8 cellular contexts compared by ENCODE assay signal in the genomic region with DNA sequence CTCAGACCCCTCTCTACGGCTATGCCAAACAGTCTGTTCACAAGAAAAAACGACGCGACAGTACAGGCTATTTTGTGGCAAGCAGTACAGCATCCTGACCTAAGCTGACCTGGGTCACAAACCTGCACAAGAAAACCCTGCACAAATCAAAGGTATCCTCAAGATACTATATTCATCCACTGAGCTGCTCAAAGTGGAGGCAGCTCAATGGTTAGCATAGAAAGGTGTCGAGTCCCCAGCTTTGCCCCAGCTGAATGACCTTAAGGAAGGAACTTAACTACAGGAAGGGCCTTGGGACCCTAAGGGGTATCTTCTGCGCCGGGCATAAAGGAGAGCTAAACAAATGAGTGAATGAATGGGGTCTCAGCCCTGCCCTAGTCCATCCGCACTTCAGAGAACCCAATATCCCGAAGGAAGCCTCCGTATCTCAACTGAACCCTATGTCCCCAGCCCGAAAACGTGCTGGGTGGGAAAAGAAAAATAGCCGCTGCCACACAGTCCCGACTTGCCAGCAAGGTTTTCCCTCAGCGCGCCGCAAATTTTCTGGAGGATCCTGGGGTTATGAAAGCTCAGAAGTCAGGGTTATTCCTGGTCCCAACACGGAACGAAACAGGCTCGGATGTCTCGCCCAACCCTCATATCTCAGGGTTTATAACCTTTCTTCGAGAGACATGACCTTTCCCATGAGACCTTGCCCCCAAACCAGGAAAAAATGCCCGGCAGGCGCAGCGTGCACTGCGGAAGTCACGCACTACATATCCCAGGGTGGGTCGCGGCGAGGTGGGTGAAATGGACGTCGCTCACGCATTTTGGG. TPM values are rescaled to one million over a fixed set of nuclear protein-coding genes. Genes with fewer than 3 reads are reported as not detected.
DNase-seq lines count a peak whose midpoint lies in the region; ATAC-seq and TF ChIP-seq lines count a peak whose summit lies in the region.

A gene with protein sequence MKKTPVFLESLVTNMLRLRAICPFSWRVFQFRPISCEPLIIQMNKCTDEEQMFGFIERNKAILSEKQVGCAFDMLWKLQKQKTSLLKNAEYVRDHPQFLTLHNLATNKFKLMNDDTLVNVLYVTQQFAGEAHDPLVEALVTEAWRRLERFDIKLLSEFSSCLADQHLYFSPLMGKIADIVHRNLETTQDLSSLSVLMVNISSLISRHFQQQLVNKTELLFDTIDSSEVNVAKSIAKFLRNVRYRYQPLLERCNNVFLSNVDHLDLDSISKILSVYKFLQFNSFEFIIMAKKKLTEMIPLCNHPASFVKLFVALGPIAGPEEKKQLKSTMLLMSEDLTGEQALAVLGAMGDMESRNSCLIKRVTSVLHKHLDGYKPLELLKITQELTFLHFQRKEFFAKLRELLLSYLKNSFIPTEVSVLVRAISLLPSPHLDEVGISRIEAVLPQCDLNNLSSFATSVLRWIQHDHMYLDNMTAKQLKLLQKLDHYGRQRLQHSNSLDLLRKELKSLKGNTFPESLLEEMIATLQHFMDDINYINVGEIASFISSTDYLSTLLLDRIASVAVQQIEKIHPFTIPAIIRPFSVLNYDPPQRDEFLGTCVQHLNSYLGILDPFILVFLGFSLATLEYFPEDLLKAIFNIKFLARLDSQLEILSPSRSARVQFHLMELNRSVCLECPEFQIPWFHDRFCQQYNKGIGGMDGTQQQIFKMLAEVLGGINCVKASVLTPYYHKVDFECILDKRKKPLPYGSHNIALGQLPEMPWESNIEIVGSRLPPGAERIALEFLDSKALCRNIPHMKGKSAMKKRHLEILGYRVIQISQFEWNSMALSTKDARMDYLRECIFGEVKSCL (minus strand): TSS at position 706 of the 814 bp plus-strand sequence. CDS start 1,836 bp downstream, outside the sequence.

- ATAC-seq in omental fat pad (ENCODE audit: low FRiP score): peak; percentile 98

- H3K4me1 ChIP-seq in SK-N-SH (ENCODE audit: control insufficient read depth in 1 of 2, insufficient read depth in 2 of 2, low read depth in 1 of 2, low read length in 1 of 2): peaks cover 0 to 2% of the 10 kb centered on the region in 2 experiments; a peak in 1 of 4 replicates
- H3K4me1 ChIP-seq in testis: no peaks in the 10 kb centered on the region

- H3K9me2 ChIP-seq in SK-N-SH: no peaks in the 10 kb centered on the region

- no peak for TF ChIP-seq EP300 in SK-N-SH (IDR thresholded peaks at IDR 0.05; ENCODE audit: borderline replicate concordance in 1 of 2, low read depth in 1 of 2, low read length in 1 of 2)

- 1% methylated on average over 33 of the region's 33 CpGs for WGBS in SK-N-SH (ENCODE audit: low lambda C conversion rate)
- WGBS in testis, 2 donors: 1% methylated on average over 33 of the region's 33 CpGs

- H3K27me3 ChIP-seq in SK-N-SH (ENCODE audit: insufficient read depth): no peaks in the 10 kb centered on the region
- no peaks in the 10 kb centered on the region for H3K27me3 ChIP-seq in testis

- peak within 1 kb of the TSS; percentile 91 for H3K4me2 ChIP-seq in SK-N-SH

- H3K36me3 ChIP-seq in SK-N-SH (replicated peaks in 1 of 2; ENCODE audit: control insufficient read depth in 1 of 2, insufficient read depth in 2 of 2, low read length in 1 of 2) (peaks cover 0 to 4% of the 10 kb centered on the region in 2 experiments), testis (ENCODE audit: low read depth, missing control alignments) (no peaks in the 10 kb centered on the region)

- TF ChIP-seq RAD21 in SK-N-SH (IDR thresholded peaks at IDR 0.05; ENCODE audit: low read length): no peak

- POLR2A ChIA-PET in SK-N-SH (lab: Yijun Ruan, JAX): interaction anchor here (1.0 kb wide), 1 partner anchor 11 kb away, joined by 4 read pairs; a partner anchor contains a TSS

- intact Hi-C loops in testis (cut with DNase I; ENCODE audit: low total_unique reads): no loop called here

- H3K4me3 ChIP-seq in HFF-Myc (replicated peaks; ENCODE audit: low read depth, low read length) (peak within 1 kb of the TSS; percentile 80), SK-N-SH (ENCODE audit: low read depth in 2 of 2, low read length in 1 of 2) (peak within 1 kb of the TSS; percentile 86 to 87), testis (peak within 1 kb of the TSS; percentile 62 to 66)

- H4K20me1 ChIP-seq in SK-N-SH (ENCODE audit: insufficient read depth): no peaks in the 10 kb centered on the region

- peak within 1 kb of the TSS; percentile 68 for H3K9ac ChIP-seq in SK-N-SH

- peak within 1 kb of the TSS; percentile 90 for H2AFZ ChIP-seq in SK-N-SH (ENCODE audit: low read depth)

- CTCF ChIA-PET in SK-N-SH (lab: Yijun Ruan, JAX): interaction anchor here (1.0 kb wide), 1 partner anchor 194 kb away, joined by 3 read pairs; no protein-coding TSS in a partner anchor

- peaks cover 4% of the 10 kb centered on the region for H3F3A ChIP-seq in SK-N-SH (replicated peaks; ENCODE audit: insufficient read depth)

- peak; percentile 59 for DNase-seq in GM04503 (ENCODE audit: low read depth)
- peak; percentile 79 for DNase-seq in HFF-Myc (ENCODE audit: extremely low read depth, low read depth)
- DNase-seq in NAMALWA (ENCODE audit: low spot score): peak; percentile 95
- peak; percentile 93 for DNase-seq in SK-N-SH
- peak; percentile 85 for DNase-seq in activated naive CD4-positive, alpha-beta T cell treated with anti-CD3 and anti-CD28 coated beads, Interleukin-2, amount 50 U/mL, for 16 hours
- DNase-seq in glomerular endothelial cell (ENCODE audit: extremely low read depth, low read depth, low spot score): peak; percentile 60
- DNase-seq in omental fat pad (ENCODE audit: low spot score): peak; percentile 49
- DNase-seq in testis: peak; percentile 95

- H3K9me3 ChIP-seq in SK-N-SH (no peaks in the 10 kb centered on the region), testis (no peaks in the 10 kb centered on the region)

- no peak for TF ChIP-seq CTCF in HFF-Myc (IDR thresholded peaks at IDR 0.05; ENCODE audit: low read depth, low read length, missing control alignments)
- TF ChIP-seq CTCF in SK-N-SH (IDR thresholded peaks at IDR 0.05): no peak
- TF ChIP-seq CTCF in omental fat pad (IDR thresholded peaks at IDR 0.05): no peak
- no peak for TF ChIP-seq CTCF in testis (IDR thresholded peaks at IDR 0.05)

- TF ChIP-seq POLR2A in testis (IDR thresholded peaks at IDR 0.05): no peak

- H3K79me2 ChIP-seq in SK-N-SH (ENCODE audit: insufficient read depth): peaks cover 42% of the 10 kb centered on the region

- peak within 1 kb of the TSS; percentile 50 to 78; a peak in 3 of 4 replicates for H3K27ac ChIP-seq in SK-N-SH (ENCODE audit: low read depth in 2 of 2, low read length in 1 of 2)
- peak within 1 kb of the TSS in 1 of 2 donors; percentile 23 for H3K27ac ChIP-seq in testis

TF ChIP-seq in SK-N-SH, 30 proteins besides CTCF, POLR2A, EP300 and RAD21 (continues in another document):
- no peak for TF ChIP-seq MEF2A (IDR thresholded peaks at IDR 0.05; ENCODE audit: borderline replicate concordance, low read depth)
- 0 out of 2 replicates have a peak, but pooled peaks have one; percentile 25 for TF ChIP-seq RFX5 (IDR thresholded peaks at IDR 0.05; ENCODE audit: low read length)
- TF ChIP-seq, protein P1, sequence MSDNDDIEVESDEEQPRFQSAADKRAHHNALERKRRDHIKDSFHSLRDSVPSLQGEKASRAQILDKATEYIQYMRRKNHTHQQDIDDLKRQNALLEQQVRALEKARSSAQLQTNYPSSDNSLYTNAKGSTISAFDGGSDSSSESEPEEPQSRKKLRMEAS (IDR thresholded peaks at IDR 0.05; ENCODE audit: low read depth): peak; percentile 88; the same call in 1 of the 2 replicates
- TF ChIP-seq, protein P2, sequence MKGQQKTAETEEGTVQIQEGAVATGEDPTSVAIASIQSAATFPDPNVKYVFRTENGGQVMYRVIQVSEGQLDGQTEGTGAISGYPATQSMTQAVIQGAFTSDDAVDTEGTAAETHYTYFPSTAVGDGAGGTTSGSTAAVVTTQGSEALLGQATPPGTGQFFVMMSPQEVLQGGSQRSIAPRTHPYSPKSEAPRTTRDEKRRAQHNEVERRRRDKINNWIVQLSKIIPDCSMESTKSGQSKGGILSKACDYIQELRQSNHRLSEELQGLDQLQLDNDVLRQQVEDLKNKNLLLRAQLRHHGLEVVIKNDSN (IDR thresholded peaks at IDR 0.05; ENCODE audit: borderline replicate concordance, low read depth): no peak
- TF ChIP-seq YY1 (IDR thresholded peaks at IDR 0.05; ENCODE audit: low read depth): peak; percentile 86
- TF ChIP-seq SIN3A (IDR thresholded peaks at IDR 0.05; ENCODE audit: borderline replicate concordance, low read depth, low read length): peak; percentile 86; the same call in 1 of the 2 replicates
- peak; percentile 74 for TF ChIP-seq POLR2AphosphoS5 (IDR thresholded peaks at IDR 0.05; ENCODE audit: low read depth, low read length)
- TF ChIP-seq GABPA (IDR thresholded peaks at IDR 0.05; ENCODE audit: low read depth): peak; percentile 51
- TF ChIP-seq NFIC (IDR thresholded peaks at IDR 0.05; ENCODE audit: borderline replicate concordance): no peak
- peak; percentile 96 for TF ChIP-seq MXI1 (IDR thresholded peaks at IDR 0.05; ENCODE audit: low read depth, low read length)
- TF ChIP-seq TAF1 (IDR thresholded peaks at IDR 0.05; ENCODE audit: borderline replicate concordance, low read depth, low read length): peak; percentile 64
- TF ChIP-seq, protein P3, sequence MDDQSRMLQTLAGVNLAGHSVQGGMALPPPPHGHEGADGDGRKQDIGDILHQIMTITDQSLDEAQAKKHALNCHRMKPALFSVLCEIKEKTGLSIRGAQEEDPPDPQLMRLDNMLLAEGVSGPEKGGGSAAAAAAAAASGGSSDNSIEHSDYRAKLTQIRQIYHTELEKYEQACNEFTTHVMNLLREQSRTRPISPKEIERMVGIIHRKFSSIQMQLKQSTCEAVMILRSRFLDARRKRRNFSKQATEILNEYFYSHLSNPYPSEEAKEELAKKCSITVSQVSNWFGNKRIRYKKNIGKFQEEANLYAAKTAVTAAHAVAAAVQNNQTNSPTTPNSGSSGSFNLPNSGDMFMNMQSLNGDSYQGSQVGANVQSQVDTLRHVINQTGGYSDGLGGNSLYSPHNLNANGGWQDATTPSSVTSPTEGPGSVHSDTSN (IDR thresholded peaks at IDR 0.05): no peak
- TF ChIP-seq TCF12 (IDR thresholded peaks at IDR 0.05): no peak
- peak; percentile 95 for TF ChIP-seq ELF1 (IDR thresholded peaks at IDR 0.05)
- TF ChIP-seq NRF1 (IDR thresholded peaks at IDR 0.05; ENCODE audit: low read depth, low read length): peak; percentile 60

RNA-seq across cellular contexts. Expression of the gene that starts here (rescaled TPM):
- polyA plus RNA-seq in SK-N-SH (2012; rRNA removed) (8.7 and 14.9 TPM in 2 replicates), testis (ENCODE audit: insufficient read depth, low read depth, low replicate concordance) (24.8 TPM)
- 9.6 and 11.0 TPM in 2 replicates for polyA plus RNA-seq in SK-N-SH (2012; cell fraction: cytosol; rRNA removed)
- polyA plus RNA-seq in SK-N-SH (2012; cell fraction: nucleus; rRNA removed): 15.5 and 37.9 TPM in 2 replicates
- total RNA-seq in glomerular endothelial cell (13.3 and 25.7 TPM in 2 replicates), omental fat pad (10 to 100 TPM; 11.7 to 23.1 (median 16.9) TPM), testis (10 to 100 TPM; 31.2 to 40.2 TPM)
